Comparison of ENCODE assay signal across 8 cellular contexts in the genomic region with DNA sequence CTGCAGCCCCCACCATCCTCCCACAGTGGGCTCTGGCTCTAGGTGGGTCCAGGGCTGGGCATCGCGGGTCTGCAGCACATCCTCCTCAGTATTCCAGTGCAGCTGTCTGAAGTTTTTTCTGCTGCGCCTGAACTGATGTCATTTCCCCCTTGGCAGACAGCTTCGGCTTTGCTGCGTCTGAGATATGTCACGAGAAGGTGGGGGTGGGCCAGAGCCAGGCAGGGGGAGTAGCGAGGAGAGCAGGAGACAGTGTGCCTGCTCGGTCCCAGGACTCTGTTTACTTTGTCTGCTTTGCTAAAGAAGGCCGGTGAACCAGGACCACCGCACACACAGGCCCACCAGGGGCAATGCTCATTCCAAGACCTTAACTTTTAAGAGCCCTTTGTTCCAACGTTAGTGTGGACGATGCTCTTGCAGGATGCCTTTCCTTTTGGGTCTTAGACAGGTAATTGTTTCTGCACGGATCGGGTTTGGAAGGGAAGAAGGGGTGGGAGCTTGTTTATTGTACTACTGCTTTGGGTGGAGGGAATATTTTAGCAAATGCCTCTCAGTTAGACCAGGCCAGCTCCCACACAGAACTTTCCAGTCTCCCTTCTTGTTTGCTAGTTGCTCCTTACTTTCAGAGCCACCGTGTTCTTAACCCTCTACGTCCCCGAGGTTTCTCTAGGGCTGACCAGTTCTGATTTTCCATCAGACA. TPM values are rescaled to one million over a fixed set of nuclear protein-coding genes. Genes with fewer than 3 reads are reported as not detected.
A peak's percentile ranks its signal among the peaks of the same experiment; 100 is the strongest.
DNase-seq lines count a peak whose midpoint lies in the region; ATAC-seq, FAIRE-seq and TF ChIP-seq lines count a peak whose summit lies in the region.

No MANE protein-coding gene starts in this region.

- H3K4me1 ChIP-seq in SK-N-SH (ENCODE audit: control insufficient read depth in 1 of 2, insufficient read depth in 2 of 2, low read depth in 1 of 2, low read length in 1 of 2) (peaks cover 43 to 46% of the 10 kb centered on the region in 2 experiments), endothelial cell of umbilical vein (ENCODE audit: control insufficient read depth, extremely low read depth, insufficient read depth, low read length) (peaks cover 59% of the 10 kb centered on the region), mesodermal cell (ENCODE audit: control insufficient read depth, insufficient read depth, low read length, poor library complexity, severe bottlenecking) (peaks cover 48% of the 10 kb centered on the region), testis (peaks cover 88% of the 10 kb centered on the region)

- CTCF ChIA-PET in SK-N-SH (lab: Yijun Ruan, JAX), result interaction anchor here (0.9 to 1.6 kb wide), 4 partner anchors 10 to 558 kb away, joined by 4 to 6 read pairs (median 4); no protein-coding TSS in a partner anchor
- CTCF ChIA-PET in endothelial cell of umbilical vein (lab: Charles Lee), result interaction anchor here (0.6 to 3.9 kb wide), 12 partner anchors 9 to 550 kb away, joined by 3 to 44 read pairs (median 6); partner anchors contain the start of genes CYP17A1 and ELOVL3

- no peak for ATAC-seq in HG03039 (IDR thresholded peaks at IDR 0.05; ENCODE audit: unreplicated experiment)

- no peak for TF ChIP-seq RAD21 in SK-N-SH (IDR thresholded peaks at IDR 0.05; ENCODE audit: low read length)

- BruUV-seq in endothelial cell of umbilical vein (replicated peaks; lab: Mats Ljungman, UMichigan), result TSS peak; percentile 85

- H3K9ac ChIP-seq in SK-N-SH, result peak overlapping the region; percentile 52; the same call in 1 of the 2 replicates
- peak overlapping the region; percentile 99 for H3K9ac ChIP-seq in endothelial cell of umbilical vein (replicated peaks; ENCODE audit: extremely low read depth, insufficient read depth, low read length)

- no peaks in the 10 kb centered on the region for H3K9me3 ChIP-seq in SK-N-SH
- no peaks in the 10 kb centered on the region for H3K9me3 ChIP-seq in endothelial cell of umbilical vein (replicated peaks; ENCODE audit: control insufficient read depth, insufficient read depth, low read length)
- no peaks in the 10 kb centered on the region for H3K9me3 ChIP-seq in mesodermal cell (ENCODE audit: control insufficient read depth, low read length)
- H3K9me3 ChIP-seq in testis, result no peaks in the 10 kb centered on the region

- WGBS in SK-N-SH (ENCODE audit: low lambda C conversion rate), result 31% methylated on average over 17 of the region's 17 CpGs
- WGBS in mesodermal cell (ENCODE audit: insufficient coverage in 2 of 2), 2 experiments, result 13 to 20% methylated on average over 8 to 14 of the region's 17 CpGs
- 19 to 30% methylated on average over 16 to 17 of the region's 17 CpGs for WGBS in testis, 2 donors

- no peak; a peak in 1 of 4 replicates for TF ChIP-seq EP300 in SK-N-SH (IDR thresholded peaks at IDR 0.05; ENCODE audit: borderline replicate concordance in 1 of 2, low read depth in 1 of 2, low read length in 1 of 2)

- TF ChIP-seq POLR2A in endothelial cell of umbilical vein (IDR thresholded peaks at IDR 0.05; ENCODE audit: low read depth, low read length), result no peak
- no peak for TF ChIP-seq POLR2A in testis (IDR thresholded peaks at IDR 0.05)

- no peaks in the 10 kb centered on the region for H3K9me2 ChIP-seq in SK-N-SH

- H3K4me2 ChIP-seq in SK-N-SH (peak overlapping the region; percentile 75), endothelial cell of umbilical vein (ENCODE audit: insufficient read depth, low read length) (peak overlapping the region; percentile 88)

- POLR2A ChIA-PET in SK-N-SH (lab: Yijun Ruan, JAX) (interaction anchor here (0.9 to 1.4 kb wide), 2 partner anchors 12 to 33 kb away, joined by 3 read pairs; no protein-coding TSS in a partner anchor), endothelial cell of umbilical vein (lab: Charles Lee) (interaction anchor here (0.7 to 1.4 kb wide), 7 partner anchors 9 to 62 kb away, joined by 3 to 5 read pairs (median 3); partner anchors contain the start of genes ARL3 and SFXN2)

- no peaks in the 10 kb centered on the region for H3K36me3 ChIP-seq in SK-N-SH (replicated peaks in 1 of 2; ENCODE audit: control insufficient read depth in 1 of 2, insufficient read depth in 2 of 2, low read length in 1 of 2)
- peaks cover 0 to 2% of the 10 kb centered on the region in 2 experiments for H3K36me3 ChIP-seq in endothelial cell of umbilical vein (ENCODE audit: control insufficient read depth in 2 of 2, extremely low read depth in 1 of 2, insufficient read depth in 2 of 2, low read length in 2 of 2)
- peaks cover 9% of the 10 kb centered on the region for H3K36me3 ChIP-seq in mesodermal cell (ENCODE audit: control insufficient read depth, insufficient read depth, low read length)
- H3K36me3 ChIP-seq in testis (ENCODE audit: low read depth, missing control alignments), result no peaks in the 10 kb centered on the region

- H3K27me3 ChIP-seq in SK-N-SH (ENCODE audit: insufficient read depth), result no peaks in the 10 kb centered on the region
- no peaks in the 10 kb centered on the region for H3K27me3 ChIP-seq in endothelial cell of umbilical vein (ENCODE audit: control insufficient read depth in 2 of 2, insufficient read depth in 2 of 2, low read length in 2 of 2)
- H3K27me3 ChIP-seq in testis, result no peaks in the 10 kb centered on the region

- intact Hi-C loops in endothelial cell of umbilical vein (cut with micrococcal nuclease) (loop anchor here (1.0 to 5.0 kb wide), 4 partner anchors 23 to 79 kb away; partner anchors contain the start of genes BORCS7 and WBP1L), testis (cut with DNase I; ENCODE audit: low total_unique reads) (no loop called here)

- H3K9me1 ChIP-seq in endothelial cell of umbilical vein (replicated peaks; ENCODE audit: control insufficient read depth, extremely low read depth, insufficient read depth, low read length), result no peaks in the 10 kb centered on the region

- H4K20me1 ChIP-seq in SK-N-SH (ENCODE audit: insufficient read depth) (peaks cover 3% of the 10 kb centered on the region; the same call in 1 of the 2 replicates), endothelial cell of umbilical vein (replicated peaks; ENCODE audit: control insufficient read depth, extremely low read depth, insufficient read depth, low read length) (no peaks in the 10 kb centered on the region)

- peak overlapping the region; percentile 75 to 81 for H3K27ac ChIP-seq in SK-N-SH (ENCODE audit: low read depth in 2 of 2, low read length in 1 of 2)
- H3K27ac ChIP-seq in endothelial cell of umbilical vein (ENCODE audit: insufficient read depth, low read depth, low read length), result peak overlapping the region; percentile 98
- peak overlapping the region; percentile 99 for H3K27ac ChIP-seq in mesodermal cell (ENCODE audit: low read depth, low read length, severe bottlenecking)
- H3K27ac ChIP-seq in testis, result peak overlapping the region; percentile 93

- H2AFZ ChIP-seq in SK-N-SH (ENCODE audit: low read depth) (peak overlapping the region; percentile 8; the same call in 1 of the 2 replicates), endothelial cell of umbilical vein (ENCODE audit: low read depth, low read length) (no peak overlapping the region)

- peak overlapping the region; percentile 34 to 37; a peak in 3 of 4 replicates for H3K4me3 ChIP-seq in SK-N-SH (ENCODE audit: low read depth in 2 of 2, low read length in 1 of 2)
- peak overlapping the region; percentile 0 to 76 (median 54) for H3K4me3 ChIP-seq in endothelial cell of umbilical vein (replicated peaks in 1 of 3; ENCODE audit: insufficient read depth in 1 of 3, low read depth in 1 of 3, low read length in 3 of 3)
- H3K4me3 ChIP-seq in mesodermal cell (ENCODE audit: extremely low read depth, insufficient read depth, low read length, poor library complexity, severe bottlenecking), result peak overlapping the region; percentile 46
- peak overlapping the region; percentile 17 to 43 for H3K4me3 ChIP-seq in testis

- H3K79me2 ChIP-seq in SK-N-SH (ENCODE audit: insufficient read depth) (peaks cover 44% of the 10 kb centered on the region), endothelial cell of umbilical vein (ENCODE audit: control insufficient read depth, insufficient read depth, low read length) (peaks cover 23% of the 10 kb centered on the region)

- peak; percentile 99 for FAIRE-seq in endothelial cell of umbilical vein (lab: Jason Lieb, UNC)

- DNase-seq in EH (ENCODE audit: low read depth), result peak; percentile 84
- peak; percentile 66 for DNase-seq in SK-N-SH
- DNase-seq in endothelial cell of umbilical vein (ENCODE audit: low read depth, low spot score), result peak; percentile 98
- DNase-seq in testis, result peak; percentile 92
- DNase-seq in GF-D8 (lab: John Stamatoyannopoulos, UW), result no peak
- no peak for DNase-seq in NCI-H748 treated with DMSO at 0.1 percent for 48 hours (lab: John Stamatoyannopoulos, UW)

- dilution Hi-C loops in endothelial cell of umbilical vein (cut with MboI; ENCODE audit: extremely low pct_ligation_motif_present, low sequenced_read_pairs), result no loop called here

- TF ChIP-seq CTCF in SK-N-SH (IDR thresholded peaks at IDR 0.05) (no peak), endothelial cell of umbilical vein (IDR thresholded peaks at IDR 0.05; ENCODE audit: extremely low read depth in 1 of 2, insufficient read depth in 1 of 2, low read depth in 1 of 2, low read length in 2 of 2) (no peak), testis (IDR thresholded peaks at IDR 0.05) (no peak)

- peaks cover 18% of the 10 kb centered on the region for H3F3A ChIP-seq in SK-N-SH (replicated peaks; ENCODE audit: insufficient read depth)

TF ChIP-seq in SK-N-SH, 30 proteins besides CTCF, POLR2A, EP300 and RAD21 (continues in another document):
- TF ChIP-seq ELF1 (IDR thresholded peaks at IDR 0.05) (no peak), TCF12 (IDR thresholded peaks at IDR 0.05) (peak; percentile 66; the same call in 1 of the 2 replicates), MEF2A (IDR thresholded peaks at IDR 0.05; ENCODE audit: borderline replicate concordance, low read depth) (no peak)

TF ChIP-seq in endothelial cell of umbilical vein, 7 proteins besides CTCF, POLR2A, EP300 and RAD21 (continues in another document):
- no peak for TF ChIP-seq FOS (IDR thresholded peaks at IDR 0.05; ENCODE audit: borderline replicate concordance, insufficient read depth, low read length)

RNA-seq across cellular contexts. Expression of gene WBP1L, which starts 32.4 kb away (rescaled TPM):
- polyA plus RNA-seq in SK-N-SH (2012; rRNA removed) (22.8 and 29.8 TPM in 2 replicates), endothelial cell of umbilical vein (70.3 and 94.1 TPM in 2 replicates), testis (ENCODE audit: insufficient read depth, low read depth, low replicate concordance) (72.4 TPM)
- 16.7 and 23.9 TPM in 2 replicates for polyA plus RNA-seq in SK-N-SH (2012; cell fraction: cytosol; rRNA removed)
- 11.2 and 13.4 TPM in 2 replicates for polyA plus RNA-seq in SK-N-SH (2012; cell fraction: nucleus; rRNA removed)
- total RNA-seq in endothelial cell of umbilical vein (43.6 and 46.0 TPM in 2 replicates), testis (100 to 1,000 TPM; 113 to 165 TPM)
- 42.5 and 43.8 TPM in 2 replicates for polyA plus RNA-seq in endothelial cell of umbilical vein (2011; cell fraction: cytosol; rRNA removed)
- polyA plus RNA-seq in endothelial cell of umbilical vein (2011; cell fraction: nucleus; rRNA removed), result 24.0 and 26.9 TPM in 2 replicates
- polyA plus RNA-seq in endothelial cell of umbilical vein (2012), result 39.9 and 52.8 TPM in 2 replicates
- polyA minus RNA-seq in endothelial cell of umbilical vein, result 89.3 and 94.0 TPM in 2 replicates
- 11.5 TPM for polyA minus RNA-seq in endothelial cell of umbilical vein (2011; cell fraction: cytosol; rRNA and poly(A)+ RNA removed)
- 22.3 and 22.4 TPM in 2 replicates for polyA minus RNA-seq in endothelial cell of umbilical vein (2011; cell fraction: nucleus; rRNA and poly(A)+ RNA removed)
- 41.2 TPM for polyA plus RNA-seq in mesodermal cell (2013, experiment 1 of 2)
- 35.1 TPM for polyA plus RNA-seq in mesodermal cell (2013, experiment 2 of 2)

Comparison
In these comparisons a context has a peak if more than half of its experiments do, and no peak if none do; other contexts are left out.
1. DNase-seq: peak in EH (single experiment), SK-N-SH (single experiment), endothelial cell of umbilical vein (single experiment) and testis (single experiment); none in GF-D8 (single experiment) and NCI-H748 treated with DMSO at 0.1 percent for 48 hours (single experiment).
2. Peak in every context shown above with its lines, with median percentiles within 50 percentile points of each other: H3K27ac ChIP-seq and H3K4me3 ChIP-seq.